In genomic region chr19:10332965-10333757, GRCh38 we compare ENCODE assay signal across 8 cellular contexts. TPM values are rescaled to one million over a fixed set of nuclear protein-coding genes. Genes with fewer than 3 reads are reported as not detected.
DNase-seq lines count a peak whose midpoint lies in the region; ATAC-seq and TF ChIP-seq lines count a peak whose summit lies in the region.

TSS of gene RAVER1 (minus strand) at chr19:10333529. CDS start at chr19:10333507, 22 bp downstream.

- H3K4me3 Mint-ChIP-seq in endodermal cell = peak within 1 kb of the TSS; percentile 94

- TF ChIP-seq CTCF in OCI-LY1 (IDR thresholded peaks at IDR 0.05; ENCODE audit: low read length) (no peak), endodermal cell (conservative IDR thresholded peaks at IDR 0.05) (no peak)

- H3K36me3 ChIP-seq in OCI-LY1 (ENCODE audit: insufficient read depth, low read length) (peaks cover 38% of the 10 kb centered on the region), endodermal cell (ENCODE audit: control insufficient read depth, insufficient read depth, low read length) (peaks cover 21% of the 10 kb centered on the region), mesodermal cell (ENCODE audit: control insufficient read depth, insufficient read depth, low read length) (peaks cover 32% of the 10 kb centered on the region)

- DNase-seq in DMS 273 (lab: John Stamatoyannopoulos, UW; ENCODE audit: unreplicated experiment) (peak; percentile 99), HuH-7 (ENCODE audit: low spot score) (peak; percentile 96), endodermal cell (peak; percentile 99)
- peak; percentile 94 for DNase-seq in activated CD8-positive, alpha-beta memory T cell treated with anti-CD3 and anti-CD28 coated beads, Interleukin-2, amount 50 U/mL, for 24 hours (ENCODE audit: extremely low read depth)
- DNase-seq in stimulated activated CD8-positive, alpha-beta memory T cell treated with anti-CD3 and anti-CD28 coated beads, Interleukin-15, amount 100 ng/mL, for 24 hours (ENCODE audit: low read depth) = peak; percentile 95

- peak within 1 kb of the TSS; percentile 82 for H3K9ac ChIP-seq in OCI-LY1 (ENCODE audit: low read length)
- peak within 1 kb of the TSS; percentile 80 for H3K9ac ChIP-seq in endodermal cell (ENCODE audit: extremely low read depth, low read length, poor library complexity, severe bottlenecking)

- 0% methylated on average over 8 to 79 of the region's 82 CpGs for WGBS in endodermal cell (ENCODE audit: insufficient coverage in 1 of 2, insufficient read length in 1 of 2), 2 experiments
- 0% methylated on average over 42 to 58 of the region's 82 CpGs for WGBS in mesodermal cell (ENCODE audit: insufficient coverage in 2 of 2), 2 experiments

- H3K4me1 Mint-ChIP-seq in endodermal cell = peaks cover 12% of the 10 kb centered on the region

- H3K9me3 Mint-ChIP-seq in endodermal cell = no peaks in the 10 kb centered on the region

- no peaks in the 10 kb centered on the region for H3K9me2 ChIP-seq in OCI-LY1 (ENCODE audit: low read depth, low read length)

- H3K27me3 Mint-ChIP-seq in endodermal cell (ENCODE audit: insufficient read depth) = no peaks in the 10 kb centered on the region

- H3K4me3 ChIP-seq in OCI-LY1 (ENCODE audit: low read depth, low read length, poor library complexity, severe bottlenecking) (peak within 1 kb of the TSS; percentile 72), endodermal cell (ENCODE audit: low read length) (peak within 1 kb of the TSS; percentile 95), mesodermal cell (ENCODE audit: extremely low read depth, insufficient read depth, low read length, poor library complexity, severe bottlenecking) (peak within 1 kb of the TSS; percentile 81)

- peak within 1 kb of the TSS; percentile 92 for H3K4me2 ChIP-seq in OCI-LY1 (ENCODE audit: low read length)

- no peaks in the 10 kb centered on the region for H4K20me1 ChIP-seq in OCI-LY1 (ENCODE audit: insufficient read depth, low read length)

- H3K79me2 ChIP-seq in OCI-LY1 (ENCODE audit: insufficient read depth, low read length) = peaks cover 14% of the 10 kb centered on the region

- no peaks in the 10 kb centered on the region for H3K27me3 ChIP-seq in OCI-LY1 (ENCODE audit: insufficient read depth, low read length)
- H3K27me3 ChIP-seq in endodermal cell (ENCODE audit: control insufficient read depth, insufficient read depth, low read length, poor library complexity, severe bottlenecking) = no peaks in the 10 kb centered on the region

- no peaks in the 10 kb centered on the region for H3F3A ChIP-seq in OCI-LY1 (ENCODE audit: insufficient read depth, low read length)

- H3K27ac ChIP-seq in OCI-LY1 (ENCODE audit: low read depth, low read length, poor library complexity, severe bottlenecking) (peak within 1 kb of the TSS; percentile 77), endodermal cell (ENCODE audit: low read depth, low read length) (peak within 1 kb of the TSS; percentile 98), mesodermal cell (ENCODE audit: low read depth, low read length, severe bottlenecking) (peak within 1 kb of the TSS; percentile 96)

- peak within 1 kb of the TSS; percentile 96 for H3K27ac Mint-ChIP-seq in endodermal cell

- peaks cover 18% of the 10 kb centered on the region for H3K36me3 Mint-ChIP-seq in endodermal cell (ENCODE audit: low read depth)

- ATAC-seq in GM21526 (IDR thresholded peaks at IDR 0.05; ENCODE audit: low FRiP score, unreplicated experiment) = peak; percentile 72

- H3K4me1 ChIP-seq in OCI-LY1 (ENCODE audit: insufficient read depth, low read length, severe bottlenecking) (peaks cover 29% of the 10 kb centered on the region), endodermal cell (ENCODE audit: control insufficient read depth, insufficient read depth, low read length) (peaks cover 3% of the 10 kb centered on the region), mesodermal cell (ENCODE audit: control insufficient read depth, insufficient read depth, low read length, poor library complexity, severe bottlenecking) (peaks cover 4% of the 10 kb centered on the region)

- H3K9me3 ChIP-seq in OCI-LY1 (ENCODE audit: low read length) (no peaks in the 10 kb centered on the region), endodermal cell (ENCODE audit: control insufficient read depth, low read length) (no peaks in the 10 kb centered on the region), mesodermal cell (ENCODE audit: control insufficient read depth, low read length) (no peaks in the 10 kb centered on the region)

- H2AFZ ChIP-seq in OCI-LY1 (ENCODE audit: low read length) = no peak within 1 kb of the TSS

RNA-seq across cellular contexts. Expression of gene RAVER1, which starts in this region (rescaled TPM):
- total RNA-seq in endodermal cell = 10 to 100 TPM; 53.1 to 64.7 TPM
- 39.1 TPM for polyA plus RNA-seq in endodermal cell (2013, experiment 1 of 2)
- 34.4 TPM for polyA plus RNA-seq in endodermal cell (2013, experiment 2 of 2)
- polyA plus RNA-seq in mesodermal cell (2013, experiment 1 of 2) = 25.5 TPM
- polyA plus RNA-seq in mesodermal cell (2013, experiment 2 of 2) = 21.7 TPM

Comparison
In these comparisons a context has a peak if more than half of its experiments do, and no peak if none do; other contexts are left out.
1. Peak in every context shown above with its lines: DNase-seq, ATAC-seq, H3K4me3 ChIP-seq and H3K27ac ChIP-seq.